In the genomic region with DNA sequence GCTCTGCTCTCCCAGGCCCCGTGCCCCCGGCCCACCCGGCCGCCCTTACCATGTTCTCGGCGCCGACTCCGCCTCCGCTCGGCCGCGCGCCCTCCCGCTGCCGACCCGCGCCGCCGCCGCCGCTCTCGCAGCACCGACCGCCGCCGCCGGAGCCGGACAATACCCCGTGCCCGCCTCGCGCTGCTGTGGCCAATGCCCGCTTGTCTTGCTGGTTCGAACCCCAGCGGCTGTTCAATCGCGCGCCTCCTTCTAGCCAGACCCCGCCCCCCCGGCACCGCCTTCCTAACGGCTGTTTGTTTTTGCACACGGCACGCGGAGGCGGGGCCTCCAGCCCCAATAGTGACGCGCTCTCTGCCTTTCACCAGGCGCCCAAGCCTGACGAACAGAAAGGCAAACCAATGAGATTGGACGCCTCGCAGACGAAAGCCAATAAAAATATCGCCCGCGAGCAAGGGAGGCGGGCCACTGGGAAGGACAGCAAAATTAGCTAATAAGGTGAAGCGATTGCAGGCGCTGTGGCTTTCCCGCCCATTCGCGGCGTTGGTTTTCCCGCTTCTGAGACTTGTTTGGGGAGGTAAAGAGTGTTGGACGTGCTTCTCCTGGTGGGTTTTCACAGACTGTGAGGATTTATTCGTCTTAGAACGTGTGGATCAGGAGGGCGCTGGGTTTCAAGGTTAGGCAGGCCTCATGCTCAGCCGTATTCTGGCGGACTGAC, we compare ENCODE assay signal across 8 cellular contexts. TPM values are rescaled to one million over a fixed set of nuclear protein-coding genes. Genes with fewer than 3 reads are reported as not detected.
DNase-seq lines count a peak whose midpoint lies in the region; ATAC-seq and TF ChIP-seq lines count a peak whose summit lies in the region.

TSS of gene H2AZ2 (minus strand) at position 168 of the 715 bp plus-strand sequence. CDS start at position 52, 116 bp downstream.

- intact Hi-C loops in activated B cell treated with CpG ODN at 0.5 μM for 24 hours (cut with micrococcal nuclease) = loop anchor here (1.0 to 5.0 kb wide), 17 partner anchors 37 to 1266 kb away; partner anchors contain the start of genes NUDCD3, OGDH, POLD2 and PPIA

- H3K9me3 Mint-ChIP-seq in activated B cell treated with CpG ODN at 0.5 μM for 24 hours = no peaks in the 10 kb centered on the region

- DNase-seq in AG08395 (ENCODE audit: low spot score) = peak; percentile 99
- DNase-seq in NCI-H345 (lab: John Stamatoyannopoulos, UW) = peak; percentile 100
- DNase-seq in activated B cell treated with CpG ODN at 0.5 μM for 24 hours = peak; percentile 98
- DNase-seq in caudate nucleus (lab: John Stamatoyannopoulos, UW) = peak; percentile 89 to 100 (median 99)
- DNase-seq in iPS-NIHi7 (ENCODE audit: extremely low spot score) = peak; percentile 97
- DNase-seq in smooth muscle cell (lab: John Stamatoyannopoulos, UW; ENCODE audit: unreplicated experiment) = peak; percentile 98

- ATAC-seq in HG03196 (IDR thresholded peaks at IDR 0.05; ENCODE audit: unreplicated experiment) (peak; percentile 82), activated B cell treated with CpG ODN at 0.5 μM for 24 hours (ENCODE audit: low read depth) (peak; percentile 82)

- H3K27me3 Mint-ChIP-seq in activated B cell treated with CpG ODN at 0.5 μM for 24 hours = no peaks in the 10 kb centered on the region

- peak; percentile 82 for TF ChIP-seq POLR2A in GM18951 (IDR thresholded peaks at IDR 0.05; ENCODE audit: extremely low read depth, insufficient read depth, insufficient read length)

- peaks cover 13% of the 10 kb centered on the region for H3K36me3 Mint-ChIP-seq in activated B cell treated with CpG ODN at 0.5 μM for 24 hours (ENCODE audit: low read depth)

- peak within 1 kb of the TSS; percentile 97 for H3K4me2 ChIP-seq in smooth muscle cell

- no peaks in the 10 kb centered on the region for H3K36me3 ChIP-seq in smooth muscle cell (ENCODE audit: low read depth)

- peaks cover 41% of the 10 kb centered on the region for H3K79me2 ChIP-seq in smooth muscle cell (ENCODE audit: low read depth)

- CTCF ChIA-PET in activated B cell treated with CpG ODN at 0.5 μM for 24 hours (lab: Charles Lee) = interaction anchor here (0.7 to 2.6 kb wide), 16 partner anchors 9 to 288 kb away, joined by 3 to 17 read pairs (median 4); partner anchors contain the start of gene OGDH

- no peak for TF ChIP-seq CTCF in activated B cell treated with CpG ODN at 0.5 μM for 24 hours (IDR thresholded peaks at IDR 0.05)
- TF ChIP-seq CTCF in smooth muscle cell (IDR thresholded peaks at IDR 0.05; ENCODE audit: borderline replicate concordance, insufficient read depth, poor library complexity, severe bottlenecking) = no peak

- no peaks in the 10 kb centered on the region for H3K9me3 ChIP-seq in smooth muscle cell (replicated peaks; ENCODE audit: low read depth)

- H3K4me3 Mint-ChIP-seq in activated B cell treated with CpG ODN at 0.5 μM for 24 hours = peak within 1 kb of the TSS; percentile 96

- peak within 1 kb of the TSS; percentile 86 for H3K9ac ChIP-seq in smooth muscle cell (ENCODE audit: low read depth)

- no peaks in the 10 kb centered on the region for H3K27me3 ChIP-seq in smooth muscle cell (ENCODE audit: low read depth)

- H3K27ac Mint-ChIP-seq in activated B cell treated with CpG ODN at 0.5 μM for 24 hours = peak within 1 kb of the TSS; percentile 97

- H3K4me1 Mint-ChIP-seq in activated B cell treated with CpG ODN at 0.5 μM for 24 hours = peaks cover 33% of the 10 kb centered on the region

- in situ Hi-C loops in GM18951 (cut with MboI; ENCODE audit: low sequenced_read_pairs, unreplicated experiment) = no loop called here

- peaks cover 17% of the 10 kb centered on the region for H3K4me1 ChIP-seq in smooth muscle cell (ENCODE audit: low read depth)

- H2AFZ ChIP-seq in smooth muscle cell (ENCODE audit: low read depth) = peak within 1 kb of the TSS; percentile 87

- peak within 1 kb of the TSS; percentile 74 for H3K4me3 ChIP-seq in smooth muscle cell

- peaks cover 11% of the 10 kb centered on the region for H3F3A ChIP-seq in smooth muscle cell (ENCODE audit: low read depth)

- POLR2A ChIA-PET in activated B cell treated with CpG ODN at 0.5 μM for 24 hours (lab: Charles Lee) = interaction anchor here (0.5 to 4.8 kb wide), 37 partner anchors 9 to 647 kb away, joined by 3 to 44 read pairs (median 5); partner anchors contain the start of genes CCM2, DDX56, NUDCD3 and OGDH

- H3K27ac ChIP-seq in caudate nucleus (ENCODE audit: low read depth, low read length) (peak within 1 kb of the TSS; percentile 84), smooth muscle cell (ENCODE audit: low read depth) (peak within 1 kb of the TSS; percentile 90)

- H4K20me1 ChIP-seq in smooth muscle cell (ENCODE audit: low read depth) = peaks cover 41% of the 10 kb centered on the region

- under 1% methylated on average over 47 of the region's 70 CpGs for WGBS in smooth muscle cell (ENCODE audit: low lambda C conversion rate)

RNA-seq across cellular contexts. Expression of gene H2AZ2, which starts in this region (rescaled TPM):
- total RNA-seq in activated B cell treated with CpG ODN at 0.5 μM for 24 hours (111 and 115 TPM in 2 replicates), smooth muscle cell (135 and 143 TPM in 2 replicates)
- 117 and 122 TPM in 2 replicates for polyA plus RNA-seq in smooth muscle cell

Comparison
In these comparisons a context has a peak if more than half of its experiments do, and no peak if none do; other contexts are left out.
1. Peak in every context shown above with its lines: DNase-seq, ATAC-seq, H3K4me3 ChIP-seq and H3K27ac ChIP-seq.